In the genomic region with DNA sequence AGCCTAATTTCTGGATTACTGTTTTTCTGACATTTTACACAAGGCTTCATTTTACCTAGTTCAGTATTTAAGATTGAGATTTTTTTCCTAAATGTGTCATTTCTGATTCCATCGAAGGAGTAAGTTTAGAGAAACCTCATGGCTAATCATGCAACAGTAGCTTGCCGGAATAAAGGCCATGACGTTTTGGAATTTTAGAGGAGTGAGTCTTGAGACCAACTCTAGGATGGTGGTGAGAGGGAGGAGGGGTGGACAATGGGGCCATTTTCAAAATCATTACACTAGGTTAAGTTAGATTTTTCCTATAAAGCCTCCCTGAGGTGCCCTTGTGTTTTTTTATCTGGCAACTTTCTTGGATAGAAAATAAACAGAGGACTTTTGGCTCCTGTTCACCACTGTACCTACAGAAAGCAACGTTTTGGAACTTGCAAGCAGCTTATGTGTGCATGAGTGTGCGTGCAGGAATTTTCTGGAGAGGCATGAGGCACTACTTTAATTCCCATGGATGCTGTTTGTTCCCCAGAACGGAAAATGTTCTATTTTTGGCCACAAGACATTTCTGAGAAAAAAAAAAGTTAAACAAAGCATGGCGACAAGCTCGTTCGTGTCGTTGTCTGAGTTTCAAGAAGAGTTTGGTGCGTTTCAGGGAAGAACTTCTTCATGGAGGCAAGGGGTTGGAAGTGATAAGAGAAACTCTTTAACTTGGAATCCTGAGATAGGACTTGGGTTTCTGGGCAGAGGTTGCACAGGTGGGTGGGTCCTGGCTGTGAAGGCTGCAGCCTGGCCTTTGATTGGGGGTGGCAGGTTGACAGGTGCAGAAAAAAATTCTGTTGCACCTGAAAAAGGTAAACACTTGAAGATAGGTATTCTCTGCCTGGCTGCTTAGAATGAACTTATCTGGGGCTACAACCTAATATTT, we compare ENCODE assay signal across 1 cellular context.
TF ChIP-seq lines count a peak whose summit lies in the region.

No MANE protein-coding gene starts in this region.

TF ChIP-seq in K562, 482 proteins besides CTCF, POLR2A, EP300 and RAD21 (continued from another document):
- TF ChIP-seq, protein P1, sequence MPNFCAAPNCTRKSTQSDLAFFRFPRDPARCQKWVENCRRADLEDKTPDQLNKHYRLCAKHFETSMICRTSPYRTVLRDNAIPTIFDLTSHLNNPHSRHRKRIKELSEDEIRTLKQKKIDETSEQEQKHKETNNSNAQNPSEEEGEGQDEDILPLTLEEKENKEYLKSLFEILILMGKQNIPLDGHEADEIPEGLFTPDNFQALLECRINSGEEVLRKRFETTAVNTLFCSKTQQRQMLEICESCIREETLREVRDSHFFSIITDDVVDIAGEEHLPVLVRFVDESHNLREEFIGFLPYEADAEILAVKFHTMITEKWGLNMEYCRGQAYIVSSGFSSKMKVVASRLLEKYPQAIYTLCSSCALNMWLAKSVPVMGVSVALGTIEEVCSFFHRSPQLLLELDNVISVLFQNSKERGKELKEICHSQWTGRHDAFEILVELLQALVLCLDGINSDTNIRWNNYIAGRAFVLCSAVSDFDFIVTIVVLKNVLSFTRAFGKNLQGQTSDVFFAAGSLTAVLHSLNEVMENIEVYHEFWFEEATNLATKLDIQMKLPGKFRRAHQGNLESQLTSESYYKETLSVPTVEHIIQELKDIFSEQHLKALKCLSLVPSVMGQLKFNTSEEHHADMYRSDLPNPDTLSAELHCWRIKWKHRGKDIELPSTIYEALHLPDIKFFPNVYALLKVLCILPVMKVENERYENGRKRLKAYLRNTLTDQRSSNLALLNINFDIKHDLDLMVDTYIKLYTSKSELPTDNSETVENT (CRISPR knock-in tag; IDR thresholded peaks at IDR 0.05): no peak
